Comparison of ENCODE assay signal across 16 cellular contexts in the genomic region with DNA sequence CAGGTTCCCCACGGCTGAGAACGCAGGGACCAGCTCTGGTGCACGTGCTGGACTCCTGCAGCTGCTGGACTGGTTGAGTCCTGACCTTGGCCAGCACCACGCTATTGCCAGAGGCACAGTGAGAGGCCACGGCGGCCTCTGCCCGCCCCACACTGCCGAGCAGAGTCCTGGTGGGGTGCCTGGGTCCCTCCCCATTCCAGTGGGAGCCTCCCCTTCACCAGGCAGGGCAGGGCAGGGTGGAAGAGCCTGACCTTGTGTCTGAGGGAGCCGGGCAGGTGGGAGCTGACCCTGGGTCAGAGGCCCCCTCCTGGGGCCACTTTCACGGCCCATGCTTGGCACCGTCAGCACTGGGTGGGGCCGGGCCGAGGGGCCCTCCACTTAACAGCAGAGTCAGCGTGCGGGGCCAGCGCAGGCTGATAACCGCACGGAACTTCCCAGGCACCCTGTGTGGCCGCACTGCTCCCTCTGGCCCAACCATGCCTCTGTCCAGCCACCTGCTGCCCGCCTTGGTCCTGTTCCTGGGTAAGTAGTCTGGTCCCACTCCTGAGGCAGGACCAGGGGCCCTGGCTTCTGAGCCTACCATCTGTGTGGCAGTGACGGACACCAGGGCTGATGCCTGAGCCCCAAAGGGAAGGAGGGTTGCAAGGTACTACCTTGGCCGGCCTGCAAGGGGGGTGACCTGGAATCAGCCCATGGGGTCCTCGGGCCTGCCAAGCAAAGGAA. TPM values are rescaled to one million over a fixed set of nuclear protein-coding genes. Genes with fewer than 3 reads are reported as not detected.
A peak's percentile ranks its signal among the peaks of the same experiment; 100 is the strongest.
DNase-seq lines count a peak whose midpoint lies in the region; ATAC-seq, FAIRE-seq and TF ChIP-seq lines count a peak whose summit lies in the region.
"Had no signal": no experiment of that assay in that cellular context is flagged by ENCODE, and none has a peak within 500 bp of the region (broad histone marks: within the 10 kb centered on the region; RNA-seq: fewer than 3 reads in every experiment).

MAMDC4 (plus strand) TSS at position 406 of the 723 bp plus-strand sequence; CDS start at position 477, 71 bp downstream.

- ATAC-seq in activated T-cell treated with anti-CD3 and anti-CD28 coated beads, Interleukin-2, amount 50 U/mL, for 72 hours (replicated peaks in 1 of 2) = no peak
- ATAC-seq in GM12878 = no peak
- ATAC-seq in lower lobe of right lung = no peak

- no peak for DNase-seq in activated T-cell treated with anti-CD3 and anti-CD28 coated beads, Interleukin-2, amount 50 U/mL, for 72 hours
- DNase-seq in activated T-cell treated with anti-CD3 and anti-CD28 coated beads, Interleukin-2, amount 50 U/mL, for 24 hours = no peak
- DNase-seq in GM12878 (ENCODE audit: low read depth, low spot score) (no peak), lower lobe of right lung (no peak), type B pancreatic cell (ENCODE audit: extremely low spot score, unreplicated experiment) (no peak), AML-193 (lab: John Stamatoyannopoulos, UW) (no peak), NCI-H226 (no peak), SKM-1 (lab: John Stamatoyannopoulos, UW; ENCODE audit: unreplicated experiment) (no peak)
- DNase-seq: activated CD4-positive, alpha-beta T cell treated with anti-CD3 and anti-CD28 coated beads, Interleukin-2, amount 50 U/mL, for 48 hours; DMS153; HFFc6; KBM-7; mesendoderm; NCI-H2081; tibial artery had no signal

- BruUV-seq in GM12878 (replicated peaks; lab: Mats Ljungman, UMichigan) = no TSS peak

- no peak within 1 kb of the TSS for H2AFZ ChIP-seq in GM12878 (ENCODE audit: control insufficient read depth, low read depth, low read length)

- H3K4me3 ChIP-seq in GM12878 = no peak within 1 kb of the TSS
- no peak within 1 kb of the TSS for H3K4me3 ChIP-seq in lower lobe of right lung
- H3K4me3 ChIP-seq: sigmoid colon, tibial artery had no signal

- TF ChIP-seq CTCF in GM12878 (IDR thresholded peaks at IDR 0.05 in 2 of 3, conservative IDR thresholded peaks at IDR 0.05 in 1 of 3; ENCODE audit: control insufficient read depth in 2 of 3, extremely low read depth in 1 of 3, insufficient read depth in 1 of 3, low read depth in 3 of 3, low read length in 3 of 3) (no peak), lower lobe of right lung (IDR thresholded peaks at IDR 0.05) (no peak), type B pancreatic cell (conservative IDR thresholded peaks at IDR 0.05) (no peak)

- no peaks in the 10 kb centered on the region for H3K9me3 Mint-ChIP-seq in activated T-cell treated with anti-CD3 and anti-CD28 coated beads, Interleukin-2, amount 50 U/mL, for 72 hours
- no peaks in the 10 kb centered on the region for H3K9me3 Mint-ChIP-seq in activated T-cell treated with anti-CD3 and anti-CD28 coated beads, Interleukin-2, amount 50 U/mL, for 24 hours
- no peaks in the 10 kb centered on the region for H3K9me3 Mint-ChIP-seq in type B pancreatic cell
- H3K9me3 Mint-ChIP-seq: HFFc6 had no signal

- TF ChIP-seq RAD21 in GM12878 (IDR thresholded peaks at IDR 0.05; ENCODE audit: insufficient read depth, low read depth, low read length) = no peak

- H3K36me3 Mint-ChIP-seq in activated T-cell treated with anti-CD3 and anti-CD28 coated beads, Interleukin-2, amount 50 U/mL, for 72 hours (ENCODE audit: insufficient read depth in 2 of 2) = peaks cover 3 to 4% of the 10 kb centered on the region in 2 donors
- peaks cover 26% of the 10 kb centered on the region for H3K36me3 Mint-ChIP-seq in activated T-cell treated with anti-CD3 and anti-CD28 coated beads, Interleukin-2, amount 50 U/mL, for 24 hours (ENCODE audit: low read depth)
- no peaks in the 10 kb centered on the region for H3K36me3 Mint-ChIP-seq in type B pancreatic cell

- RAD21 ChIA-PET in GM12878 (lab: Charles Lee; ENCODE audit: unreplicated experiment) = no interaction called here

- intact Hi-C loops in GM12878 (cut with micrococcal nuclease; ENCODE audit: unreplicated experiment) (loop anchor here (5.0 kb wide), 1 partner anchor 90 kb away; the partner anchor contains the start of gene FBXW5), lower lobe of right lung (cut with DNase I) (no loop called here)

- H3K4me1 ChIP-seq in GM12878 (ENCODE audit: control insufficient read depth, insufficient read depth, low read length) (peaks cover 7% of the 10 kb centered on the region), lower lobe of right lung (peaks cover 25% of the 10 kb centered on the region)

- H4K20me1 ChIP-seq in GM12878 (ENCODE audit: control insufficient read depth, insufficient read depth) = no peaks in the 10 kb centered on the region; the same call in 1 of the 2 replicates

- in situ Hi-C loops in GM12878 (cut with MboI) = no loop called here

- no peak for TF ChIP-seq EP300 in GM12878 (IDR thresholded peaks at IDR 0.05; ENCODE audit: borderline replicate concordance in 1 of 2, control insufficient read depth in 1 of 2, low read depth in 2 of 2, low read length in 2 of 2)

- peak; percentile 57; the same call in 1 of the 2 replicates for TF ChIP-seq POLR2A in GM12878 (IDR thresholded peaks at IDR 0.05; ENCODE audit: low read depth, low read length)

- H3K9ac ChIP-seq in GM12878 (ENCODE audit: control insufficient read depth, insufficient read depth, low read length) = no peak within 1 kb of the TSS

- FAIRE-seq in GM12878 (lab: Jason Lieb, UNC) = no peak

- H3K27ac Mint-ChIP-seq in activated T-cell treated with anti-CD3 and anti-CD28 coated beads, Interleukin-2, amount 50 U/mL, for 72 hours = no peak within 1 kb of the TSS
- no peak within 1 kb of the TSS for H3K27ac Mint-ChIP-seq in activated T-cell treated with anti-CD3 and anti-CD28 coated beads, Interleukin-2, amount 50 U/mL, for 24 hours
- no peak within 1 kb of the TSS for H3K27ac Mint-ChIP-seq in type B pancreatic cell
- H3K27ac Mint-ChIP-seq: HFFc6 had no signal

- SMC1A ChIA-PET in GM12878 (lab: Charles Lee; ENCODE audit: uncharacterized antibody, unreplicated experiment) = no interaction called here

- no peak within 1 kb of the TSS for H3K4me2 ChIP-seq in GM12878 (ENCODE audit: control insufficient read depth, insufficient read depth)

- no peaks in the 10 kb centered on the region for H3K27me3 Mint-ChIP-seq in activated T-cell treated with anti-CD3 and anti-CD28 coated beads, Interleukin-2, amount 50 U/mL, for 72 hours (ENCODE audit: low read depth)
- H3K27me3 Mint-ChIP-seq in activated T-cell treated with anti-CD3 and anti-CD28 coated beads, Interleukin-2, amount 50 U/mL, for 24 hours = peaks cover 9% of the 10 kb centered on the region
- H3K27me3 Mint-ChIP-seq in type B pancreatic cell = peaks cover 8% of the 10 kb centered on the region

- H3K4me1 Mint-ChIP-seq in activated T-cell treated with anti-CD3 and anti-CD28 coated beads, Interleukin-2, amount 50 U/mL, for 72 hours (ENCODE audit: low read depth) = peaks cover 16% of the 10 kb centered on the region
- peaks cover 13% of the 10 kb centered on the region for H3K4me1 Mint-ChIP-seq in activated T-cell treated with anti-CD3 and anti-CD28 coated beads, Interleukin-2, amount 50 U/mL, for 24 hours (ENCODE audit: low read depth)
- H3K4me1 Mint-ChIP-seq in type B pancreatic cell (ENCODE audit: unreplicated experiment) = no peaks in the 10 kb centered on the region

- H3K36me3 ChIP-seq in GM12878 (ENCODE audit: control insufficient read depth in 2 of 2, insufficient read depth in 2 of 2, low read length in 1 of 2) = peaks cover 4 to 8% of the 10 kb centered on the region in 2 experiments; a peak in 3 of 4 replicates
- H3K36me3 ChIP-seq in lower lobe of right lung = peaks cover 16% of the 10 kb centered on the region

- 76% methylated on average over 23 of the region's 23 CpGs for WGBS in GM12878 (ENCODE audit: insufficient coverage, insufficient replicate concordance, low lambda C conversion rate, missing lambda C conversion rate)

- H3K27ac ChIP-seq in GM12878 (ENCODE audit: control insufficient read depth, insufficient read depth) (no peak within 1 kb of the TSS), lower lobe of right lung (no peak within 1 kb of the TSS)
- H3K27ac ChIP-seq: sigmoid colon, tibial artery had no signal

- POLR2A ChIA-PET in GM12878 (lab: Charles Lee) = interaction anchor here (1.0 kb wide), 1 partner anchor 39 kb away, joined by 3 read pairs; no protein-coding TSS in a partner anchor

- CTCF ChIA-PET in GM12878 (lab: Yijun Ruan, JAX) = interaction anchor here (0.6 to 1.2 kb wide), 2 partner anchors 46 to 55 kb away, joined by 3 to 4 read pairs; no protein-coding TSS in a partner anchor

- H3K79me2 ChIP-seq in GM12878 (ENCODE audit: control insufficient read depth, insufficient read depth, low read length) = peaks cover 10% of the 10 kb centered on the region; the same call in 1 of the 2 replicates

- no peaks in the 10 kb centered on the region; the same call in 2 of the 3 replicates for H3K9me3 ChIP-seq in GM12878 (replicated peaks; ENCODE audit: control insufficient read depth, insufficient read depth, low read length)
- no peaks in the 10 kb centered on the region for H3K9me3 ChIP-seq in lower lobe of right lung
- H3K9me3 ChIP-seq: sigmoid colon, tibial artery had no signal

- H3K27me3 ChIP-seq in GM12878 (replicated peaks in 1 of 2; ENCODE audit: control insufficient read depth in 2 of 2, insufficient read depth in 2 of 2, low read length in 1 of 2) (no peaks in the 10 kb centered on the region), lower lobe of right lung (ENCODE audit: low read depth) (no peaks in the 10 kb centered on the region)

- H3K4me3 Mint-ChIP-seq in activated T-cell treated with anti-CD3 and anti-CD28 coated beads, Interleukin-2, amount 50 U/mL, for 72 hours = peak within 1 kb of the TSS; percentile 27 to 46
- H3K4me3 Mint-ChIP-seq in activated T-cell treated with anti-CD3 and anti-CD28 coated beads, Interleukin-2, amount 50 U/mL, for 24 hours = no peak within 1 kb of the TSS
- peak within 1 kb of the TSS; percentile 55 for H3K4me3 Mint-ChIP-seq in type B pancreatic cell

RNA-seq across cellular contexts. Expression of gene MAMDC4, which starts in this region (rescaled TPM):
- 10 to 100 TPM; 11.7 to 14.8 TPM for total RNA-seq in activated T-cell treated with anti-CD3 and anti-CD28 coated beads, Interleukin-2, amount 50 U/mL, for 72 hours
- total RNA-seq in GM12878 (2013; cell fraction: nucleolus; rRNA removed) = 29.6 and 35.9 TPM in 2 replicates
- total RNA-seq in GM12878 (2014; rRNA removed) (2.9 and 4.5 TPM in 2 replicates), GM12878 (2014; rRNA removed; fragmentation: Illumina TruSeq; extraction: Trizol) (0.41 and 0.85 TPM in 2 replicates), GM12878 (2021) (4.3 and 4.8 TPM in 2 replicates), lower lobe of right lung (13.5 TPM), type B pancreatic cell (ENCODE audit: low replicate concordance) (18.4 and 29.1 TPM in 2 replicates)
- polyA plus RNA-seq in GM12878 (2011; ENCODE audit: low read depth) = 0.41 TPM
- polyA plus RNA-seq in GM12878 (2011; rRNA removed) (1.1 and 2.4 TPM in 2 replicates), GM12878 (2014; fragmentation: Illumina TruSeq; extraction: Trizol) (0.40 TPM in 1 of 2 replicates, not detected in the other), GM12878 (2014; fragmentation: Nextera tagmentation; extraction: Ambion mirVana) (under 1 TPM in 1 of 2 experiments, not detected in 1; 0.22 TPM), GM12878 (2014; rRNA removed) (5.7 and 8.2 TPM in 2 replicates), GM12878 (2016; fragmentation: Nextera tagmentation; extraction: Ambion mirVana) (1 to 10 TPM; 2.0 to 2.4 TPM)
- 2.3 and 4.8 TPM in 2 replicates for polyA plus RNA-seq in GM12878 (2011; cell fraction: cytosol; rRNA removed)
- 153 and 158 TPM in 2 replicates for polyA plus RNA-seq in GM12878 (2011; cell fraction: nucleus; rRNA removed)
- polyA plus RNA-seq in GM12878 (2012) = 4.2 and 5.7 TPM in 2 replicates
- 0.44 and 2.1 TPM in 2 replicates for polyA minus RNA-seq in GM12878 (2011; rRNA and poly(A)+ RNA removed)
- polyA minus RNA-seq in GM12878 (2011; cell fraction: cytosol; rRNA and poly(A)+ RNA removed) = 0.21 and 1.5 TPM in 2 replicates
- polyA minus RNA-seq in GM12878 (2011; cell fraction: nucleus; rRNA and poly(A)+ RNA removed) = 9.8 and 12.2 TPM in 2 replicates
